10 cellular contexts compared by ENCODE assay signal in genomic region chr1:8706995-8707396, GRCh38.
DNase-seq lines count a peak whose midpoint lies in the region; TF ChIP-seq lines count a peak whose summit lies in the region.
"Had no signal": no experiment of that assay in that cellular context is flagged by ENCODE, and none has a peak within 500 bp of the region (broad histone marks: within the 10 kb centered on the region; RNA-seq: fewer than 3 reads in every experiment).

No MANE protein-coding gene starts in this region.

- H3K36me3 Mint-ChIP-seq in endodermal cell (ENCODE audit: low read depth) = peaks cover 6% of the 10 kb centered on the region

- peak overlapping the region; percentile 19 for H3K27ac ChIP-seq in HEK293 (ENCODE audit: extremely low read depth, low read depth, low read length)
- peak overlapping the region; percentile 95 for H3K27ac ChIP-seq in endodermal cell (ENCODE audit: low read depth, low read length)

- CTCF ChIA-PET in HEK293 (lab: Yijun Ruan, JAX) = interaction anchor here (0.6 to 4.0 kb wide), 7 partner anchors 11 to 675 kb away, joined by 3 to 14 read pairs (median 4); no protein-coding TSS in a partner anchor

- no peaks in the 10 kb centered on the region for H3K9me3 Mint-ChIP-seq in endodermal cell

- no peaks in the 10 kb centered on the region for H3K9me3 ChIP-seq in HEK293 (ENCODE audit: control insufficient read depth, insufficient read depth, low read depth, low read length)
- H3K9me3 ChIP-seq in endodermal cell (ENCODE audit: control insufficient read depth, low read length) = no peaks in the 10 kb centered on the region

- H3K4me3 ChIP-seq in HEK293 (ENCODE audit: low read depth, low read length) = no peak overlapping the region
- H3K4me3 ChIP-seq in endodermal cell (ENCODE audit: low read length) = peak overlapping the region; percentile 57
- H3K4me3 ChIP-seq: lung had no signal

- H3K27ac Mint-ChIP-seq in endodermal cell = no peak overlapping the region
- H3K27ac Mint-ChIP-seq: activated CD4-positive, alpha-beta T cell treated with anti-CD3 and anti-CD28 coated beads for 36 hours had no signal

- WGBS in endodermal cell (ENCODE audit: insufficient coverage in 1 of 2, insufficient read length in 1 of 2), 2 experiments = 43 to 74% methylated on average over 1 to 3 of the region's 3 CpGs

- H3K27me3 ChIP-seq in endodermal cell (ENCODE audit: control insufficient read depth, insufficient read depth, low read length, poor library complexity, severe bottlenecking) = no peaks in the 10 kb centered on the region

- POLR2A ChIA-PET in HEK293 (lab: Yijun Ruan, JAX) = interaction anchor here (1.3 kb wide), 1 partner anchor 110 kb away, joined by 8 read pairs; the partner anchor contains the start of gene RERE

- peaks cover 36% of the 10 kb centered on the region for H3K4me1 Mint-ChIP-seq in endodermal cell

- H3K4me3 Mint-ChIP-seq in endodermal cell = no peak overlapping the region
- H3K4me3 Mint-ChIP-seq: activated CD4-positive, alpha-beta T cell treated with anti-CD3 and anti-CD28 coated beads for 36 hours had no signal

- no peak overlapping the region for H3K9ac ChIP-seq in endodermal cell (ENCODE audit: extremely low read depth, low read length, poor library complexity, severe bottlenecking)

- TF ChIP-seq CTCF in HEK293 (tag by site-specific recombination; IDR thresholded peaks at IDR 0.05) (no peak), endodermal cell (conservative IDR thresholded peaks at IDR 0.05) (no peak)

- H3K4me1 ChIP-seq in HEK293 (ENCODE audit: control insufficient read depth, insufficient read depth, low read length) (peaks cover 35% of the 10 kb centered on the region), endodermal cell (ENCODE audit: control insufficient read depth, insufficient read depth, low read length) (peaks cover 19% of the 10 kb centered on the region)

- DNase-seq in NCI-H345 (lab: John Stamatoyannopoulos, UW) = peak; percentile 95
- DNase-seq in endodermal cell = no peak
- DNase-seq in retina = peak; percentile 80
- no peak for DNase-seq in activated naive CD4-positive, alpha-beta T cell treated with anti-CD3 and anti-CD28 coated beads, Interleukin-2, amount 50 U/mL, for 16 hours
- DNase-seq in hippocampal formation (lab: John Stamatoyannopoulos, UW) = no peak
- DNase-seq in activated gamma-delta T cell treated with Interleukin-2 at 50 U/mL for 16 hours = no peak
- no peak for DNase-seq in 8988T
- DNase-seq: activated CD4-positive, alpha-beta T cell treated with anti-CD3 and anti-CD28 coated beads for 36 hours had no signal

- no peaks in the 10 kb centered on the region for H3K27me3 Mint-ChIP-seq in endodermal cell (ENCODE audit: insufficient read depth)

- H3K36me3 ChIP-seq in HEK293 (ENCODE audit: control insufficient read depth in 2 of 2, insufficient read depth in 1 of 2, low read length in 2 of 2) (no peaks in the 10 kb centered on the region), endodermal cell (ENCODE audit: control insufficient read depth, insufficient read depth, low read length) (no peaks in the 10 kb centered on the region)

TF ChIP-seq in HEK293, 187 proteins besides CTCF, POLR2A, EP300 and RAD21 (continues in another document):
- peak; percentile 75 for TF ChIP-seq ZFP69B (tag by site-specific recombination; IDR thresholded peaks at IDR 0.05)
- TF ChIP-seq ZNF394 (tag by site-specific recombination; IDR thresholded peaks at IDR 0.05; ENCODE audit: borderline replicate concordance) = peak; percentile 43; the same call in 1 of the 2 replicates
- TF ChIP-seq ZEB2 (tag by site-specific recombination; IDR thresholded peaks at IDR 0.05) = peak; percentile 97
- no peak for TF ChIP-seq HOXA7 (CRISPR knock-in tag; IDR thresholded peaks at IDR 0.05; ENCODE audit: borderline replicate concordance)
- no peak for TF ChIP-seq ZBTB21 (tag by site-specific recombination; IDR thresholded peaks at IDR 0.05)
- peak; percentile 64; the same call in 1 of the 2 replicates for TF ChIP-seq ZSCAN5A (tag by site-specific recombination; IDR thresholded peaks at IDR 0.05)
- TF ChIP-seq ZNF155 (tag by site-specific recombination; IDR thresholded peaks at IDR 0.05) = no peak
- no peak for TF ChIP-seq ZBTB49 (tag by site-specific recombination; IDR thresholded peaks at IDR 0.05; ENCODE audit: low read depth)
- TF ChIP-seq ZBTB8A (tag by site-specific recombination; IDR thresholded peaks at IDR 0.05) = peak; percentile 59; the same call in 1 of the 2 replicates
- peak; percentile 11; the same call in 1 of the 2 replicates for TF ChIP-seq ZSCAN4 (tag by site-specific recombination; IDR thresholded peaks at IDR 0.05)
- peak; percentile 34 for TF ChIP-seq ZBTB26 (tag by site-specific recombination; optimal IDR thresholded peaks at IDR 0.05)
- no peak for TF ChIP-seq ZNF785 (tag by site-specific recombination; IDR thresholded peaks at IDR 0.05)
- peak; percentile 86; the same call in 1 of the 2 replicates for TF ChIP-seq TRIM28 (IDR thresholded peaks at IDR 0.05; ENCODE audit: borderline replicate concordance, low read length)
- TF ChIP-seq ZNF2 (tag by site-specific recombination; IDR thresholded peaks at IDR 0.05) = peak; percentile 90
- TF ChIP-seq ZNF221 (tag by site-specific recombination; IDR thresholded peaks at IDR 0.05; ENCODE audit: borderline replicate concordance) = no peak
- no peak for TF ChIP-seq ZNF555 (tag by site-specific recombination; conservative IDR thresholded peaks at IDR 0.05)
- TF ChIP-seq ZNF239 (tag by site-specific recombination; IDR thresholded peaks at IDR 0.05) = no peak
- peak; percentile 39; the same call in 1 of the 2 replicates for TF ChIP-seq GLIS2 (tag by site-specific recombination; IDR thresholded peaks at IDR 0.05)
- TF ChIP-seq ZNF513 (tag by site-specific recombination; IDR thresholded peaks at IDR 0.05) = no peak
- TF ChIP-seq ZNF600 (tag by site-specific recombination; IDR thresholded peaks at IDR 0.05) = peak; percentile 96
- no peak for TF ChIP-seq ZNF211 (tag by site-specific recombination; IDR thresholded peaks at IDR 0.05; ENCODE audit: low read depth)

Comparison
In these comparisons a context has a peak if more than half of its experiments do, and no peak if none do; other contexts are left out.
1. DNase-seq: peak in NCI-H345 (single experiment) and retina (single experiment); none in endodermal cell (single experiment), activated naive CD4-positive, alpha-beta T cell treated with anti-CD3 and anti-CD28 coated beads, Interleukin-2, amount 50 U/mL, for 16 hours (single experiment), hippocampal formation (0 of 2), activated gamma-delta T cell treated with Interleukin-2 at 50 U/mL for 16 hours (single experiment) and 8988T (single experiment).